ENCODE assay signal across 8 cellular contexts in genomic region chr19:30718728-30719127, GRCh38.
DNase-seq lines count a peak whose midpoint lies in the region; ATAC-seq and TF ChIP-seq lines count a peak whose summit lies in the region.

No MANE protein-coding gene starts in this region.

- H3K4me1 ChIP-seq in colonic mucosa (no peaks in the 10 kb centered on the region), mucosa of stomach (ENCODE audit: control insufficient read depth, insufficient read depth, low read length) (peaks cover 11% of the 10 kb centered on the region), upper lobe of left lung (peaks cover 4 to 18% (median 9%) of the 10 kb centered on the region in 4 donors), PC-3 (ENCODE audit: insufficient read depth, low read length) (no peaks in the 10 kb centered on the region)

- H3K27me3 ChIP-seq in colonic mucosa: no peaks in the 10 kb centered on the region
- no peaks in the 10 kb centered on the region for H3K27me3 ChIP-seq in mucosa of stomach (ENCODE audit: control insufficient read depth, insufficient read depth, low read length)
- H3K27me3 ChIP-seq in upper lobe of left lung: no peaks in the 10 kb centered on the region
- H3K27me3 ChIP-seq in PC-3 (ENCODE audit: low read length): no peaks in the 10 kb centered on the region

- no peak for TF ChIP-seq POLR2A in upper lobe of left lung (IDR thresholded peaks at IDR 0.05)

- no peaks in the 10 kb centered on the region for H4K20me1 ChIP-seq in PC-3 (ENCODE audit: low read length)

- CTCF ChIA-PET in PC-3 (lab: Charles Lee): no interaction called here

- H3K9ac ChIP-seq in colonic mucosa (ENCODE audit: low read depth in 2 of 2, low read length in 2 of 2) (no peak overlapping the region), mucosa of stomach (ENCODE audit: low read length) (peak overlapping the region; percentile 56), PC-3 (ENCODE audit: low read length) (no peak overlapping the region)

- 26 to 29% methylated on average over 3 of the region's 3 CpGs for WGBS in upper lobe of left lung, 2 donors

- H3K4me2 ChIP-seq in PC-3 (ENCODE audit: low read length): no peak overlapping the region

- H3K27ac ChIP-seq in colonic mucosa (no peak overlapping the region), upper lobe of left lung (peak overlapping the region; percentile 65 to 76 (median 72)), PC-3 (ENCODE audit: low read length) (no peak overlapping the region)

- intact Hi-C loops in colonic mucosa (cut with DNase I): no loop called here
- intact Hi-C loops in PC-3 (cut with micrococcal nuclease): no loop called here

- no peaks in the 10 kb centered on the region for H3K9me2 ChIP-seq in PC-3 (replicated peaks; ENCODE audit: low read length)

- no peaks in the 10 kb centered on the region for H3F3A ChIP-seq in PC-3 (ENCODE audit: low read length, unreplicated experiment)

- peak; percentile 3 for DNase-seq in activated effector memory CD4-positive, alpha-beta T cell treated with anti-CD3 and anti-CD28 coated beads, Interleukin-2, amount 50 U/mL, for 16 hours
- no peak for DNase-seq in activated effector memory CD4-positive, alpha-beta T cell treated with Interleukin-2 at 50 U/mL for 16 hours
- no peak for DNase-seq in colonic mucosa
- DNase-seq in upper lobe of left lung: no peak
- no peak for DNase-seq in iPS-NIHi11 (ENCODE audit: low spot score)
- no peak for DNase-seq in AG20443 (ENCODE audit: low spot score)
- DNase-seq in PC-3: no peak

- H3K9me3 ChIP-seq in colonic mucosa (no peaks in the 10 kb centered on the region), mucosa of stomach (ENCODE audit: control insufficient read depth, low read length) (no peaks in the 10 kb centered on the region), upper lobe of left lung (no peaks in the 10 kb centered on the region), PC-3 (ENCODE audit: low read length) (no peaks in the 10 kb centered on the region)

- no peak overlapping the region for H2AFZ ChIP-seq in PC-3 (ENCODE audit: low read length)

- TF ChIP-seq CTCF in colonic mucosa (IDR thresholded peaks at IDR 0.05) (no peak), upper lobe of left lung (IDR thresholded peaks at IDR 0.05) (no peak), PC-3 (conservative IDR thresholded peaks at IDR 0.05; ENCODE audit: low read depth, low read length) (no peak)

- no peak for TF ChIP-seq EP300 in upper lobe of left lung (IDR thresholded peaks at IDR 0.05)

- ATAC-seq in upper lobe of left lung (ENCODE audit: low FRiP score in 2 of 2) (no peak), PC-3 (no peak)

- no TSS peak for BruUV-seq in PC-3 (replicated peaks; lab: Mats Ljungman, UMichigan)

- no peaks in the 10 kb centered on the region for H3K79me2 ChIP-seq in PC-3 (ENCODE audit: low read length)

- POLR2A ChIA-PET in PC-3 (lab: Charles Lee; ENCODE audit: unreplicated experiment): no interaction called here

- H3K4me3 ChIP-seq in colonic mucosa (peak overlapping the region; percentile 44), mucosa of stomach (ENCODE audit: low read length) (peak overlapping the region; percentile 51), upper lobe of left lung (peak overlapping the region in 3 of 4 donors; percentile 64 to 67 (median 67)), PC-3 (ENCODE audit: low read length) (no peak overlapping the region)

- H3K36me3 ChIP-seq in colonic mucosa (no peaks in the 10 kb centered on the region), mucosa of stomach (ENCODE audit: control insufficient read depth, insufficient read depth, low read length) (no peaks in the 10 kb centered on the region), upper lobe of left lung (no peaks in the 10 kb centered on the region), PC-3 (ENCODE audit: low read depth, low read length) (no peaks in the 10 kb centered on the region)

Comparison
In these comparisons a context has a peak if more than half of its experiments do, and no peak if none do; other contexts are left out.
1. H3K27ac ChIP-seq: peak in upper lobe of left lung (4 of 4); none in colonic mucosa (single experiment) and PC-3 (single experiment).